In genomic region chr9:100413839-100414420, GRCh38 we compare ENCODE assay signal across 19 cellular contexts.
"Had no signal": no experiment of that assay in that cellular context is flagged by ENCODE, and none has a peak within 500 bp of the region (broad histone marks: within the 10 kb centered on the region; RNA-seq: fewer than 3 reads in every experiment).

No MANE protein-coding gene starts in this region.

- H3K4me3 ChIP-seq: SJCRH30 had no signal

- H3K9ac ChIP-seq: KMS-11 had no signal

- H3K27me3 ChIP-seq: SJCRH30 had no signal

- DNase-seq: Kasumi-1, MM.1S, NCI-H1092 treated with DMSO at 0.1 percent for 48 hours, NCI-H1436, NCI-H1694, NCI-H1930, NCI-H2081, NCI-H2107, NCI-H2227 treated with DMSO at 0.1 percent for 48 hours, NCI-H524, NCI-H526 treated with DMSO at 0.1 percent for 48 hours, NCI-H774, SHP77, SJCRH30 had no signal

- H3K36me3 ChIP-seq: SJCRH30 had no signal

- H3K4me2 ChIP-seq: KMS-11 had no signal

- ATAC-seq: SK-N-SH treated with all-trans-retinoic acid at 6 μM for 48 hours had no signal

- FAIRE-seq: HTR-8/SVneo had no signal

- H3K27ac ChIP-seq: HL-60, KMS-11, RWPE1, SJCRH30 had no signal
